Comparison of ENCODE assay signal across 2 cellular contexts in genomic region chr6:140180306-140180705, GRCh38.
TF ChIP-seq lines count a peak whose summit lies in the region.

No MANE protein-coding gene starts in this region.

TF ChIP-seq in IMR-90, 13 proteins besides CTCF, POLR2A, EP300 and RAD21:
- TF ChIP-seq MAZ (IDR thresholded peaks at IDR 0.05; ENCODE audit: borderline replicate concordance, low read depth, low read length) (no peak), BHLHE40 (IDR thresholded peaks at IDR 0.05; ENCODE audit: low read depth, low read length) (no peak), RFX5 (IDR thresholded peaks at IDR 0.05; ENCODE audit: low read depth, low read length) (no peak), CHD1 (IDR thresholded peaks at IDR 0.05; ENCODE audit: low read depth, low read length) (no peak), RCOR1 (IDR thresholded peaks at IDR 0.05; ENCODE audit: insufficient replicate concordance, low read length) (no peak), SMC3 (IDR thresholded peaks at IDR 0.05; ENCODE audit: low read depth, low read length) (no peak), MAFK (IDR thresholded peaks at IDR 0.05; ENCODE audit: low read depth, low read length) (no peak), CEBPB (IDR thresholded peaks at IDR 0.05; ENCODE audit: low read depth, low read length) (no peak), MXI1 (IDR thresholded peaks at IDR 0.05; ENCODE audit: borderline replicate concordance, low read depth, low read length) (no peak)

TF ChIP-seq in GM12878, 131 proteins besides CTCF, POLR2A, EP300 and RAD21:
- TF ChIP-seq ATF7 (IDR thresholded peaks at IDR 0.05; ENCODE audit: low read depth) (0 out of 2 replicates have a peak, but pooled peaks have one; percentile 13), DPF2 (IDR thresholded peaks at IDR 0.05) (peak; percentile 57; the same call in 1 of the 2 replicates), HCFC1 (IDR thresholded peaks at IDR 0.05; ENCODE audit: low read length) (no peak), MEF2B (IDR thresholded peaks at IDR 0.05; ENCODE audit: partially characterized antibody, poor library complexity, severe bottlenecking) (peak; percentile 29), SPI1 (IDR thresholded peaks at IDR 0.05; ENCODE audit: borderline replicate concordance, insufficient read depth, low read depth, low read length) (peak; percentile 13; the same call in 1 of the 2 replicates), IKZF2 (IDR thresholded peaks at IDR 0.05) (peak in 1 of 2 experiments; percentile 28; a peak in 1 of 4 replicates), MTA2 (IDR thresholded peaks at IDR 0.05; ENCODE audit: low read depth) (peak; percentile 98), BCL11A (IDR thresholded peaks at IDR 0.05; ENCODE audit: low read depth, low read length) (peak; percentile 53; the same call in 1 of the 2 replicates), PKNOX1 (IDR thresholded peaks at IDR 0.05) (no peak)
